ENCODE assay signal across 9 cellular contexts in the genomic region with DNA sequence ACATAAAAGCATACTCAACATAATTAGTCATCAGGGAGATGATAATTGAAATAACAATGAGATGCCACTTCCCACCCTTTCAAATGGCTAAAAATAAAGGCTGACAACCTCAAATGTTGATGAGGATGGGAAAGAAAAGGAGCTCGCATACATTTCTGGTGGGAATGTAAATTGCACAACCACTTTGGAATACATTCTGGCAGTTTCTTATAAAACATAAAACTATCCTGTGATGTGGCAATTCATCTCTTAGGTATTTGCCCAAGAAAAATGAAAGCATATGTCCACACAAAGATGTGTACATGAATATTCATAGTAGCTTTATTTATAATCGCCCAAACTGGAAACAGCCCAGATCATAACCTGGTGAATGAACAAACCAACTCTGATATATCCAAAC. TPM values are rescaled to one million over a fixed set of nuclear protein-coding genes. Genes with fewer than 3 reads are reported as not detected.
DNase-seq lines count a peak whose midpoint lies in the region; ATAC-seq, FAIRE-seq and TF ChIP-seq lines count a peak whose summit lies in the region.
"Had no signal": no experiment of that assay in that cellular context is flagged by ENCODE, and none has a peak within 500 bp of the region (broad histone marks: within the 10 kb centered on the region; RNA-seq: fewer than 3 reads in every experiment).

No MANE protein-coding gene starts in this region.

- peak; percentile 61 for FAIRE-seq in A549 (lab: Jason Lieb, UNC)
- FAIRE-seq in GM19239 (lab: Jason Lieb, UNC): peak; percentile 18

- H3K4me3 ChIP-seq in A549: peak overlapping the region; percentile 91

- peak overlapping the region; percentile 86 for H3K4me3 Mint-ChIP-seq in activated T-helper 2 cell treated with anti-CD3 and anti-CD28 coated beads, Interferon-gamma antibody, Interleukin-2, Interleukin-4, amounts not matched to agents 10 μg/mL and 5 μg/mL and 100 μg/mL, durations not matched to agents 14 hours and 24 hours and 36 hours (ENCODE audit: low read depth)

- no peak for TF ChIP-seq CTCF in A549 (IDR thresholded peaks at IDR 0.05)

- TF ChIP-seq POLR2A in A549 (IDR thresholded peaks at IDR 0.05; ENCODE audit: low read length): no peak

- ATAC-seq in A549 (no peak), HG03045 (IDR thresholded peaks at IDR 0.05; ENCODE audit: unreplicated experiment) (no peak), HG02938 (IDR thresholded peaks at IDR 0.05; ENCODE audit: unreplicated experiment) (no peak)

- peaks cover 15% of the 10 kb centered on the region for H3K27me3 Mint-ChIP-seq in activated T-helper 2 cell treated with anti-CD3 and anti-CD28 coated beads, Interferon-gamma antibody, Interleukin-2, Interleukin-4, amounts not matched to agents 10 μg/mL and 5 μg/mL and 100 μg/mL, durations not matched to agents 14 hours and 24 hours and 36 hours (ENCODE audit: low read depth)

- CTCF ChIA-PET in A549 (lab: Yijun Ruan, JAX) (interaction anchor here (1.4 kb wide), 1 partner anchor 8 kb away, joined by 3 read pairs; no protein-coding TSS in a partner anchor), HEK293T (lab: Yijun Ruan, JAX) (no interaction called here)

- 48% methylated on average over 2 of the region's 2 CpGs for WGBS in A549 (ENCODE audit: missing lambda C conversion rate)

- intact Hi-C loops in activated T-helper 2 cell treated with anti-CD3 and anti-CD28 coated beads, Interferon-gamma antibody, Interleukin-2, Interleukin-4, amounts not matched to agents 10 μg/mL and 5 μg/mL and 100 μg/mL, durations not matched to agents 14 hours and 24 hours and 36 hours (cut with micrococcal nuclease): no loop called here

- POLR2A ChIA-PET in A549 (lab: Yijun Ruan, JAX) (no interaction called here), HEK293T (lab: Yijun Ruan, JAX) (no interaction called here)

- TF ChIP-seq EP300 in A549 (IDR thresholded peaks at IDR 0.05): no peak

- no peak overlapping the region for H3K27ac Mint-ChIP-seq in activated T-helper 2 cell treated with anti-CD3 and anti-CD28 coated beads, Interferon-gamma antibody, Interleukin-2, Interleukin-4, amounts not matched to agents 10 μg/mL and 5 μg/mL and 100 μg/mL, durations not matched to agents 14 hours and 24 hours and 36 hours

- H3K9me3 ChIP-seq in A549: no peaks in the 10 kb centered on the region

- no peak for TF ChIP-seq RAD21 in A549 (conservative IDR thresholded peaks at IDR 0.05 in 1 of 2, IDR thresholded peaks at IDR 0.05 in 1 of 2)

- no peak for DNase-seq in A549 (ENCODE audit: low read depth in 1 of 2, low spot score in 1 of 2)
- no peak for DNase-seq in GM19239 (ENCODE audit: insufficient read length, low spot score)
- no peak for DNase-seq in activated T-helper 2 cell treated with anti-CD3 and anti-CD28 coated beads, Interferon-gamma antibody, Interleukin-2, Interleukin-4, amounts not matched to agents 10 μg/mL and 5 μg/mL and 100 μg/mL, durations not matched to agents 14 hours and 24 hours and 36 hours (ENCODE audit: low spot score)
- DNase-seq in inferior parietal cortex (ENCODE audit: extremely low spot score): peak; percentile 1
- DNase-seq in SKM-1 (lab: John Stamatoyannopoulos, UW; ENCODE audit: unreplicated experiment): no peak
- DNase-seq in HEK293T (ENCODE audit: extremely low spot score): no peak

- H3K27ac ChIP-seq in A549: no peak overlapping the region

- peaks cover 5% of the 10 kb centered on the region; the same call in 2 of the 3 replicates for H3K4me1 ChIP-seq in A549

- peak overlapping the region; percentile 80 for H3K4me2 ChIP-seq in A549

- peaks cover 24% of the 10 kb centered on the region for H3K36me3 Mint-ChIP-seq in activated T-helper 2 cell treated with anti-CD3 and anti-CD28 coated beads, Interferon-gamma antibody, Interleukin-2, Interleukin-4, amounts not matched to agents 10 μg/mL and 5 μg/mL and 100 μg/mL, durations not matched to agents 14 hours and 24 hours and 36 hours (ENCODE audit: low read depth)

- H3K9me3 Mint-ChIP-seq in activated T-helper 2 cell treated with anti-CD3 and anti-CD28 coated beads, Interferon-gamma antibody, Interleukin-2, Interleukin-4, amounts not matched to agents 10 μg/mL and 5 μg/mL and 100 μg/mL, durations not matched to agents 14 hours and 24 hours and 36 hours: no peaks in the 10 kb centered on the region

- peaks cover 29% of the 10 kb centered on the region for H3K4me1 Mint-ChIP-seq in activated T-helper 2 cell treated with anti-CD3 and anti-CD28 coated beads, Interferon-gamma antibody, Interleukin-2, Interleukin-4, amounts not matched to agents 10 μg/mL and 5 μg/mL and 100 μg/mL, durations not matched to agents 14 hours and 24 hours and 36 hours (ENCODE audit: low read depth)

TF ChIP-seq in A549, 52 proteins besides CTCF, POLR2A, EP300 and RAD21:
- no peak for TF ChIP-seq CBX2 (IDR thresholded peaks at IDR 0.05; ENCODE audit: borderline replicate concordance, low read depth)
- TF ChIP-seq KDM1A (IDR thresholded peaks at IDR 0.05; ENCODE audit: low read depth): no peak
- TF ChIP-seq JUNB (IDR thresholded peaks at IDR 0.05): no peak
- no peak for TF ChIP-seq RARB (CRISPR knock-in tag; IDR thresholded peaks at IDR 0.05)
- TF ChIP-seq FOXS1 (CRISPR knock-in tag; IDR thresholded peaks at IDR 0.05): no peak
- no peak for TF ChIP-seq ESRRA (IDR thresholded peaks at IDR 0.05; ENCODE audit: borderline replicate concordance, low read length)
- TF ChIP-seq MAFK (IDR thresholded peaks at IDR 0.05; ENCODE audit: partially characterized antibody): no peak

TF ChIP-seq in HEK293T, 16 proteins besides CTCF, POLR2A, EP300 and RAD21:
- no peak for TF ChIP-seq ZNF384 (IDR thresholded peaks at IDR 0.05)
- TF ChIP-seq, protein P1, sequence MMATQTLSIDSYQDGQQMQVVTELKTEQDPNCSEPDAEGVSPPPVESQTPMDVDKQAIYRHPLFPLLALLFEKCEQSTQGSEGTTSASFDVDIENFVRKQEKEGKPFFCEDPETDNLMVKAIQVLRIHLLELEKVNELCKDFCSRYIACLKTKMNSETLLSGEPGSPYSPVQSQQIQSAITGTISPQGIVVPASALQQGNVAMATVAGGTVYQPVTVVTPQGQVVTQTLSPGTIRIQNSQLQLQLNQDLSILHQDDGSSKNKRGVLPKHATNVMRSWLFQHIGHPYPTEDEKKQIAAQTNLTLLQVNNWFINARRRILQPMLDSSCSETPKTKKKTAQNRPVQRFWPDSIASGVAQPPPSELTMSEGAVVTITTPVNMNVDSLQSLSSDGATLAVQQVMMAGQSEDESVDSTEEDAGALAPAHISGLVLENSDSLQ (IDR thresholded peaks at IDR 0.05): no peak
- no peak for TF ChIP-seq TARDBP (IDR thresholded peaks at IDR 0.05)
- TF ChIP-seq CTBP1 (IDR thresholded peaks at IDR 0.05; ENCODE audit: borderline replicate concordance): no peak
- no peak for TF ChIP-seq FOXK2 (IDR thresholded peaks at IDR 0.05)
- TF ChIP-seq FOXA1 (IDR thresholded peaks at IDR 0.05): no peak
- no peak for TF ChIP-seq HDGF (IDR thresholded peaks at IDR 0.05; ENCODE audit: borderline replicate concordance)
- TF ChIP-seq L3MBTL2 (conservative IDR thresholded peaks at IDR 0.05): no peak
- no peak for TF ChIP-seq LEF1 (IDR thresholded peaks at IDR 0.05; ENCODE audit: borderline replicate concordance)
- TF ChIP-seq SP1 (IDR thresholded peaks at IDR 0.05): no peak
- TF ChIP-seq NFRKB (IDR thresholded peaks at IDR 0.05): no peak
- TF ChIP-seq ELF4 (IDR thresholded peaks at IDR 0.05): no peak
- no peak for TF ChIP-seq BHLHE40 (IDR thresholded peaks at IDR 0.05; ENCODE audit: borderline replicate concordance)
- no peak for TF ChIP-seq SUZ12 (IDR thresholded peaks at IDR 0.05)
- TF ChIP-seq FOXM1 (IDR thresholded peaks at IDR 0.05; ENCODE audit: borderline replicate concordance): no peak
- TF ChIP-seq ARNT (IDR thresholded peaks at IDR 0.05): no peak

RNA-seq across cellular contexts. Expression of a gene that starts 0.7 kb away (rescaled TPM):
- 6.5 and 6.9 TPM in 2 replicates for polyA plus RNA-seq in A549 (2011; rRNA removed)
- 2.1 and 2.9 TPM in 2 replicates for polyA plus RNA-seq in A549 (2012; cell fraction: cytosol; rRNA removed)
- polyA plus RNA-seq in A549 (2012; cell fraction: nucleus; rRNA removed): 4.9 and 7.2 TPM in 2 replicates
- polyA plus RNA-seq in A549 (2017; fragmentation: RNase III; extraction: RNeasy Plus Mini Kit Qiagen cat#74134 plus additional on column Dnase treatment): 3.2 to 3.6 TPM (median 3.3 TPM) in 3 replicates
- 8.6 TPM in 2 replicates for polyA minus RNA-seq in A549 (2011; rRNA and poly(A)+ RNA removed)
- total RNA-seq in activated T-helper 2 cell treated with anti-CD3 and anti-CD28 coated beads, Interferon-gamma antibody, Interleukin-2, Interleukin-4, amounts not matched to agents 10 μg/mL and 5 μg/mL and 100 μg/mL, durations not matched to agents 14 hours and 24 hours and 36 hours: 17.1 and 17.2 TPM in 2 replicates

RNA-seq across cellular contexts. Expression of a gene that starts 11.7 kb away (rescaled TPM):
- polyA plus RNA-seq in A549 (2011; rRNA removed): not detected in 2 replicates
- not detected in 2 replicates for polyA plus RNA-seq in A549 (2012; cell fraction: cytosol; rRNA removed)
- not detected in 2 replicates for polyA plus RNA-seq in A549 (2012; cell fraction: nucleus; rRNA removed)
- not detected in 3 replicates for polyA plus RNA-seq in A549 (2017; fragmentation: RNase III; extraction: RNeasy Plus Mini Kit Qiagen cat#74134 plus additional on column Dnase treatment)
- not detected in 2 replicates for polyA minus RNA-seq in A549 (2011; rRNA and poly(A)+ RNA removed)
- total RNA-seq in activated T-helper 2 cell treated with anti-CD3 and anti-CD28 coated beads, Interferon-gamma antibody, Interleukin-2, Interleukin-4, amounts not matched to agents 10 μg/mL and 5 μg/mL and 100 μg/mL, durations not matched to agents 14 hours and 24 hours and 36 hours: not detected in 2 replicates
- total RNA-seq: left ventricle myocardium superior had no signal
